Comparison of ENCODE assay signal across 8 cellular contexts in the genomic region with DNA sequence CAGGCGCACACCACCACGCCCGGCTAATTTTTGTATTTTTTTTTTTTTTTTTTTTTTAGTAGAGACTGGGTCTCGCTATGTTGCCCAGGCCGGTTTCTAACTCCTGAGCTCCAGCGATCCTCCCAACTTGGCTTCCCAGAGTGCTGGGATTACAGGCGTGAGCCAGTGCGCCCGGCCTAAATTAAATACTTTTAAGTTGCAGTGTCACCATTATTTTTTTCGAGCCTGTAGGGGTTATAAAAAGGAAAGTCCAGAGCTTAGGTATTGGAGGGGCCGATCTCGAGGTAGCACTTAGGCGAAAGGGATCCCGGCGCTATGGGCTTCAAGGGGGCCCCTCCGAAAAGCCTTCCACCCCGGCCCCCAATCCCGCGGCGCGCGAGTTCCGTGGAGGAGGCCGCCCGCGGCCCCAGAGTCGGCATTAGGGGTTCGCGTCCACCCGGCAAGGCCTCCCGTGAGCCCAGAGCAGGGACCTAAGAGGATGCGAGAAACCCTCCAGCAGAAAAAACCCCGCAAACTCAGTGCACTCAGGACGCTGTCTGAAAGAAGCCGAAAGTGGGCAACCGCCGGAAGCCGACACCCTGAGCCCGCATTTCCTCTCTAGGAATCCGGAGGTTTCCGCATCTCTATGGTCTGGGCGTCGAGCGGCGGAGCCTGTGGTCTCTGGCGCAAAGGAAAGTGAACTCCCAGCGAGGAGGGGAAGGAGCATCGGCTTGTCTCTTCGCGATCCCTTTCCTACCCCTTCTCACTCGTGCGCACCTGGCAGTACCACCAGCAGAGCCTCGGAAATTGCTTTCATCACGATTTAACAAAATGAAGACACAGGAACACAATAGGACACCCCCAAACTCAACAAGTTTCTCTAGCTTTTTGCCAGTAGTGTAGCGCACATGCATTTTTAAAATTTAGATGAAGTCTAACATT. TPM values are rescaled to one million over a fixed set of nuclear protein-coding genes. Genes with fewer than 3 reads are reported as not detected.
A peak's percentile ranks its signal among the peaks of the same experiment; 100 is the strongest.
DNase-seq lines count a peak whose midpoint lies in the region; ATAC-seq and TF ChIP-seq lines count a peak whose summit lies in the region.

No MANE protein-coding gene starts in this region.

- POLR2A ChIA-PET in OCI-LY7 (lab: Charles Lee) = interaction anchor here (0.6 to 1.7 kb wide), 6 partner anchors 11 to 903 kb away, joined by 3 to 7 read pairs (median 3); a partner anchor contains a TSS

- CTCF ChIA-PET in OCI-LY7 (lab: Charles Lee; ENCODE audit: unreplicated experiment) = no interaction called here

- 0 out of 2 replicates have a peak, but pooled peaks cover 3% of the 10 kb centered on the region for H3K4me1 ChIP-seq in HUES64 (ENCODE audit: insufficient read depth, low read length)
- peaks cover 36% of the 10 kb centered on the region for H3K4me1 ChIP-seq in OCI-LY7 (ENCODE audit: insufficient read depth, low read length, poor library complexity, severe bottlenecking)
- peaks cover 5 to 13% of the 10 kb centered on the region in 2 donors for H3K4me1 ChIP-seq in mucosa of rectum (ENCODE audit: control insufficient read depth in 2 of 2, insufficient read depth in 2 of 2, low read length in 2 of 2)

- intact Hi-C loops in OCI-LY7 (cut with micrococcal nuclease; ENCODE audit: unreplicated experiment) = loop anchor here (5.0 kb wide), 1 partner anchor 59 kb away; no protein-coding TSS in a partner anchor

- no peaks in the 10 kb centered on the region for H3K36me3 ChIP-seq in HUES64 (ENCODE audit: insufficient read depth, low read length)
- H3K36me3 ChIP-seq in OCI-LY7 (ENCODE audit: insufficient read depth, low read length) = no peaks in the 10 kb centered on the region
- no peaks in the 10 kb centered on the region for H3K36me3 ChIP-seq in mucosa of rectum (ENCODE audit: control insufficient read depth in 2 of 2, insufficient read depth in 2 of 2, low read length in 2 of 2)

- peak; percentile 78 for ATAC-seq in GM21423 (IDR thresholded peaks at IDR 0.05; ENCODE audit: unreplicated experiment)

- no peaks in the 10 kb centered on the region for H3K79me2 ChIP-seq in OCI-LY7 (ENCODE audit: insufficient read depth, low read depth, low read length)

- peak overlapping the region; percentile 96 for H2AFZ ChIP-seq in OCI-LY7 (ENCODE audit: low read length)

- WGBS in HUES64 = 12% methylated on average over 42 of the region's 55 CpGs

- peak overlapping the region; percentile 88 for H3K4me2 ChIP-seq in OCI-LY7 (ENCODE audit: low read length)

- no peaks in the 10 kb centered on the region for H3K9me3 ChIP-seq in HUES64 (ENCODE audit: insufficient read depth, low read depth, low read length)
- H3K9me3 ChIP-seq in OCI-LY7 (ENCODE audit: low read length) = no peaks in the 10 kb centered on the region
- H3K9me3 ChIP-seq in mucosa of rectum (ENCODE audit: control insufficient read depth in 2 of 2, low read length in 2 of 2) = peaks cover 0 to 2% of the 10 kb centered on the region in 2 donors

- H3K9me2 ChIP-seq in OCI-LY7 (ENCODE audit: insufficient read depth, low read length) = no peaks in the 10 kb centered on the region

- H4K20me1 ChIP-seq in OCI-LY7 (ENCODE audit: insufficient read depth, low read length) = no peaks in the 10 kb centered on the region

- H3K9ac ChIP-seq in HUES64 (ENCODE audit: low read depth, low read length) (peak overlapping the region; percentile 75), mucosa of rectum (ENCODE audit: low read depth in 1 of 2, low read length in 2 of 2) (peak overlapping the region; percentile 57 to 76)

- H3K4me3 ChIP-seq in HUES64 (ENCODE audit: low read length) (peak overlapping the region; percentile 65), OCI-LY7 (ENCODE audit: low read depth, low read length, poor library complexity, severe bottlenecking) (peak overlapping the region; percentile 71), mucosa of rectum (ENCODE audit: low read length in 2 of 2) (peak overlapping the region; percentile 81 to 82)

- H3K27me3 ChIP-seq in HUES64 (ENCODE audit: insufficient read depth, low read length) (no peaks in the 10 kb centered on the region), mucosa of rectum (ENCODE audit: control insufficient read depth in 2 of 2, insufficient read depth in 2 of 2, low read length in 2 of 2) (peaks cover 0 to 3% of the 10 kb centered on the region in 2 donors)

- no peak overlapping the region for H3K27ac ChIP-seq in HUES64 (ENCODE audit: low read depth, low read length)
- peak overlapping the region; percentile 57 for H3K27ac ChIP-seq in OCI-LY7 (ENCODE audit: low read depth, low read length, poor library complexity, severe bottlenecking)
- H3K27ac ChIP-seq in mucosa of rectum (ENCODE audit: low read depth in 2 of 2, low read length in 2 of 2) = peak overlapping the region; percentile 69 to 85

- peak; percentile 87 for TF ChIP-seq POLR2A in erythroblast (IDR thresholded peaks at IDR 0.05; ENCODE audit: low read length)

- BruUV-seq in OCI-LY7 (replicated peaks; lab: Mats Ljungman, UMichigan) = no TSS peak

- DNase-seq in COR-L47 (lab: John Stamatoyannopoulos, UW) = peak; percentile 84
- DNase-seq in OCI-LY7 (ENCODE audit: low spot score) = peak; percentile 94
- DNase-seq in activated T-cell treated with anti-CD3 and anti-CD28 coated beads for 48 hours (ENCODE audit: low read depth) = peak; percentile 72
- DNase-seq in erythroblast (lab: John Stamatoyannopoulos, UW) = peak; percentile 93
- DNase-seq in stimulated activated CD8-positive, alpha-beta memory T cell treated with anti-CD3 and anti-CD28 coated beads, Interleukin-4, amount 100 ng/mL, for 24 hours (ENCODE audit: low read depth) = peak; percentile 75

- no peak for TF ChIP-seq CTCF in OCI-LY7 (conservative IDR thresholded peaks at IDR 0.05; ENCODE audit: low read length)

RNA-seq across cellular contexts. Expression of a gene that starts 14.1 kb away (rescaled TPM):
- 6.3 TPM for polyA plus RNA-seq in HUES64 (2013, experiment 1 of 2)
- 8.7 TPM for polyA plus RNA-seq in HUES64 (2013, experiment 2 of 2)
- 12.9 and 13.7 TPM in 2 replicates for total RNA-seq in OCI-LY7 (2014; rRNA removed; shearing (Covaris generic))
- 22.2 and 26.4 TPM in 2 replicates for total RNA-seq in OCI-LY7 (2022)
